Comparison of ENCODE assay signal across 9 cellular contexts in genomic region chr15:88635343-88635742, GRCh38. TPM values are rescaled to one million over a fixed set of nuclear protein-coding genes. Genes with fewer than 3 reads are reported as not detected.
DNase-seq lines count a peak whose midpoint lies in the region; ATAC-seq lines count a peak whose summit lies in the region.
"Had no signal": no experiment of that assay in that cellular context is flagged by ENCODE, and none has a peak within 500 bp of the region (broad histone marks: within the 10 kb centered on the region; RNA-seq: fewer than 3 reads in every experiment).

No MANE protein-coding gene starts in this region.

- no peaks in the 10 kb centered on the region for H3K9me3 Mint-ChIP-seq in activated CD4-positive, alpha-beta T cell treated with anti-CD3 and anti-CD28 coated beads, Interleukin-2, amount 10 ng/mL, durations not matched to agents 7 days and 5 days
- no peaks in the 10 kb centered on the region for H3K9me3 Mint-ChIP-seq in stimulated activated effector memory CD8-positive, alpha-beta T cell treated with anti-CD3 and anti-CD28 coated beads, Interleukin-12 subunit alpha, Interleukin-12 subunit beta, amount 100 ng/mL, for 72 hours

- peak; percentile 36 for DNase-seq in DMS53 (lab: John Stamatoyannopoulos, UW)
- no peak for DNase-seq in DMS53 treated with DMSO at 0.1 percent for 48 hours (lab: John Stamatoyannopoulos, UW; ENCODE audit: unreplicated experiment)
- peak; percentile 71 for DNase-seq in activated CD4-positive, alpha-beta T cell treated with anti-CD3 and anti-CD28 coated beads, Interleukin-2, amount 10 ng/mL, durations not matched to agents 7 days and 5 days
- DNase-seq in stimulated activated effector memory CD8-positive, alpha-beta T cell treated with anti-CD3 and anti-CD28 coated beads, Interleukin-12 subunit alpha, Interleukin-12 subunit beta, amount 100 ng/mL, for 72 hours (ENCODE audit: low spot score in 2 of 2): no peak
- no peak for DNase-seq in GM19238 (ENCODE audit: insufficient read length, low spot score)
- DNase-seq in left cardiac atrium: no peak
- no peak for DNase-seq in NOMO-1 (lab: John Stamatoyannopoulos, UW; ENCODE audit: unreplicated experiment in 2 of 2)

- peak overlapping the region; percentile 88 for H3K4me3 Mint-ChIP-seq in activated CD4-positive, alpha-beta T cell treated with anti-CD3 and anti-CD28 coated beads, Interleukin-2, amount 10 ng/mL, durations not matched to agents 7 days and 5 days
- peak overlapping the region; percentile 81 for H3K4me3 Mint-ChIP-seq in stimulated activated effector memory CD8-positive, alpha-beta T cell treated with anti-CD3 and anti-CD28 coated beads, Interleukin-12 subunit alpha, Interleukin-12 subunit beta, amount 100 ng/mL, for 72 hours

- CTCF ChIA-PET in activated CD4-positive, alpha-beta T cell treated with anti-CD3 and anti-CD28 coated beads, Interleukin-2, amount 10 ng/mL, durations not matched to agents 7 days and 5 days (lab: Charles Lee): interaction anchor here (0.9 to 3.0 kb wide), 4 partner anchors 8 to 476 kb away, joined by 3 to 17 read pairs (median 4); no protein-coding TSS in a partner anchor

- H3K36me3 Mint-ChIP-seq in activated CD4-positive, alpha-beta T cell treated with anti-CD3 and anti-CD28 coated beads, Interleukin-2, amount 10 ng/mL, durations not matched to agents 7 days and 5 days (ENCODE audit: low read depth): peaks cover 79% of the 10 kb centered on the region
- H3K36me3 Mint-ChIP-seq in stimulated activated effector memory CD8-positive, alpha-beta T cell treated with anti-CD3 and anti-CD28 coated beads, Interleukin-12 subunit alpha, Interleukin-12 subunit beta, amount 100 ng/mL, for 72 hours: peaks cover 89% of the 10 kb centered on the region

- H3K4me1 Mint-ChIP-seq in activated CD4-positive, alpha-beta T cell treated with anti-CD3 and anti-CD28 coated beads, Interleukin-2, amount 10 ng/mL, durations not matched to agents 7 days and 5 days: peaks cover 85% of the 10 kb centered on the region
- H3K4me1 Mint-ChIP-seq in stimulated activated effector memory CD8-positive, alpha-beta T cell treated with anti-CD3 and anti-CD28 coated beads, Interleukin-12 subunit alpha, Interleukin-12 subunit beta, amount 100 ng/mL, for 72 hours: peaks cover 57% of the 10 kb centered on the region

- peak; percentile 18 for ATAC-seq in HG02970 (IDR thresholded peaks at IDR 0.05; ENCODE audit: low FRiP score, unreplicated experiment)
- ATAC-seq in stimulated activated effector memory CD8-positive, alpha-beta T cell treated with anti-CD3 and anti-CD28 coated beads, Interleukin-12 subunit alpha, Interleukin-12 subunit beta, amount 100 ng/mL, for 72 hours: peak; percentile 36
- ATAC-seq in left cardiac atrium: no peak
- ATAC-seq: K562 had no signal

- H3K27ac Mint-ChIP-seq in activated CD4-positive, alpha-beta T cell treated with anti-CD3 and anti-CD28 coated beads, Interleukin-2, amount 10 ng/mL, durations not matched to agents 7 days and 5 days: peak overlapping the region; percentile 96
- H3K27ac Mint-ChIP-seq in stimulated activated effector memory CD8-positive, alpha-beta T cell treated with anti-CD3 and anti-CD28 coated beads, Interleukin-12 subunit alpha, Interleukin-12 subunit beta, amount 100 ng/mL, for 72 hours: no peak overlapping the region

- POLR2A ChIA-PET in activated CD4-positive, alpha-beta T cell treated with anti-CD3 and anti-CD28 coated beads, Interleukin-2, amount 10 ng/mL, durations not matched to agents 7 days and 5 days (lab: Charles Lee): no interaction called here

- H3K27me3 Mint-ChIP-seq in activated CD4-positive, alpha-beta T cell treated with anti-CD3 and anti-CD28 coated beads, Interleukin-2, amount 10 ng/mL, durations not matched to agents 7 days and 5 days: no peaks in the 10 kb centered on the region

- intact Hi-C loops in left cardiac atrium (cut with DNase I): no loop called here

RNA-seq across cellular contexts. Expression of gene ISG20, which starts 3.5 kb away (rescaled TPM):
- total RNA-seq in activated CD4-positive, alpha-beta T cell treated with anti-CD3 and anti-CD28 coated beads, Interleukin-2, amount 10 ng/mL, durations not matched to agents 7 days and 5 days: 100 to 1,000 TPM; 206 to 236 TPM
- 10 to 100 TPM in 1 of 2 donors, 1 to 10 TPM in 1; 4.0 to 10.2 TPM for total RNA-seq in left cardiac atrium

RNA-seq across cellular contexts. Expression of gene AEN, which starts 14.2 kb away (rescaled TPM):
- 10 to 100 TPM; 45.7 to 52.5 TPM for total RNA-seq in activated CD4-positive, alpha-beta T cell treated with anti-CD3 and anti-CD28 coated beads, Interleukin-2, amount 10 ng/mL, durations not matched to agents 7 days and 5 days
- 10 to 100 TPM in 1 of 2 donors, 1 to 10 TPM in 1; 9.9 to 15.4 TPM for total RNA-seq in left cardiac atrium

Comparison
In these comparisons a context has a peak if more than half of its experiments do, and no peak if none do; other contexts are left out.
1. DNase-seq: peak in DMS53 (single experiment) and activated CD4-positive, alpha-beta T cell treated with anti-CD3 and anti-CD28 coated beads, Interleukin-2, amount 10 ng/mL, durations not matched to agents 7 days and 5 days (single experiment); none in DMS53 treated with DMSO at 0.1 percent for 48 hours (single experiment), stimulated activated effector memory CD8-positive, alpha-beta T cell treated with anti-CD3 and anti-CD28 coated beads, Interleukin-12 subunit alpha, Interleukin-12 subunit beta, amount 100 ng/mL, for 72 hours (0 of 2), GM19238 (single experiment), left cardiac atrium (single experiment) and NOMO-1 (0 of 2).
2. ATAC-seq: peak in HG02970 (single experiment) and stimulated activated effector memory CD8-positive, alpha-beta T cell treated with anti-CD3 and anti-CD28 coated beads, Interleukin-12 subunit alpha, Interleukin-12 subunit beta, amount 100 ng/mL, for 72 hours (single experiment); none in left cardiac atrium (0 of 2).
3. RNA of gene ISG20, which starts 3.5 kb away (total RNA-seq): 206 to 236 TPM in activated CD4-positive, alpha-beta T cell treated with anti-CD3 and anti-CD28 coated beads, Interleukin-2, amount 10 ng/mL, durations not matched to agents 7 days and 5 days; 4.0 to 10.2 TPM in left cardiac atrium; every median in the first group is over 10 times any median in the second.